Comparison of ENCODE assay signal across 33 cellular contexts in genomic region chr3:151990696-151991376, GRCh38.
"Had no signal": no experiment of that assay in that cellular context is flagged by ENCODE, and none has a peak within 500 bp of the region (broad histone marks: within the 10 kb centered on the region; RNA-seq: fewer than 3 reads in every experiment).

No MANE protein-coding gene starts in this region.

- H3K27me3 ChIP-seq: breast epithelium, Peyer's patch, SJSA1 had no signal

- H3K9ac ChIP-seq: KMS-11, SK-N-SH had no signal

- H3K4me2 ChIP-seq: KMS-11, SK-N-SH had no signal

- H3K36me3 ChIP-seq: breast epithelium, Peyer's patch, SJSA1 had no signal

- H3K4me1 ChIP-seq: breast epithelium, Peyer's patch, SJSA1 had no signal

- H3K4me3 ChIP-seq: breast epithelium, Peyer's patch, SJSA1 had no signal

- H3K9me3 ChIP-seq: breast epithelium, Peyer's patch, SJSA1, SK-N-SH had no signal

- ATAC-seq: activated CD8-positive, alpha-beta T cell treated with anti-CD3 and anti-CD28 coated beads for 36 hours; activated T-cell treated with anti-CD3 and anti-CD28 coated beads, Interleukin-2, amount 50 U/mL, for 72 hours; activated T-helper 17 cell treated with anti-CD3 and anti-CD28 coated beads, Interleukin-2, amount 50 U/mL, for 72 hours; PC-3 had no signal

- H3K27ac ChIP-seq: breast epithelium, KMS-11, Peyer's patch, SJSA1 had no signal

- DNase-seq: activated CD4-positive, alpha-beta T cell treated with anti-CD3 and anti-CD28 coated beads, Interleukin-2, amount 10 ng/mL, durations not matched to agents 24 days and 14 days; activated CD4-positive, alpha-beta T cell treated with anti-CD3 and anti-CD28 coated beads, Interleukin-2, amount 50 U/mL, for 4 hours; activated CD8-positive, alpha-beta T cell treated with anti-CD3 and anti-CD28 coated beads for 36 hours; activated effector memory CD4-positive, alpha-beta T cell treated with anti-CD3 and anti-CD28 coated beads, Interleukin-2, amount 50 U/mL, for 16 hours; activated naive CD4-positive, alpha-beta T cell; activated naive CD4-positive, alpha-beta T cell treated with anti-CD3 and anti-CD28 coated beads, Interleukin-2, amount 50 U/mL, for 16 hours; activated naive CD8-positive, alpha-beta T cell treated with anti-CD3 and anti-CD28 coated beads for 36 hours; activated T-cell treated with anti-CD3 and anti-CD28 coated beads, Interleukin-2, amount 50 U/mL, for 1 hour; activated T-cell treated with anti-CD3 and anti-CD28 coated beads, Interleukin-2, amount 50 U/mL, for 72 hours; amniotic stem cell; aorta; MM.1S; MV-4-11; NCI-H1092; NCI-H146; NCI-H187; NCI-H2029 treated with DMSO at 0.1 percent for 48 hours; NCI-H2107; NCI-H2171; NCI-H510A; NCI-H526; NCI-H748 treated with DMSO at 0.1 percent for 48 hours; NK-92 treated with Interleukin-12 subunit alpha and Interleukin-12 subunit beta, amount 100 ng/mL, for 24 hours; PC-3; Peyer's patch; RPMI8226; SHP77 treated with DMSO at 0.1 percent for 48 hours; SK-N-SH had no signal

- FAIRE-seq: TTC549 had no signal
